ENCODE assay signal across 8 cellular contexts in genomic region chr19:40717325-40717879, GRCh38. TPM values are rescaled to one million over a fixed set of nuclear protein-coding genes. Genes with fewer than 3 reads are reported as not detected.
DNase-seq lines count a peak whose midpoint lies in the region; ATAC-seq and TF ChIP-seq lines count a peak whose summit lies in the region.

No MANE protein-coding gene starts in this region.

- H3K27me3 ChIP-seq in Caco-2 (replicated peaks; ENCODE audit: control insufficient read depth, insufficient read depth, low read length): no peaks in the 10 kb centered on the region

- POLR2A ChIA-PET in Caco-2 (lab: Charles Lee): interaction anchor here (0.6 to 2.4 kb wide), 16 partner anchors 8 to 509 kb away, joined by 3 to 33 read pairs (median 4); partner anchors contain the start of genes ACTMAP, EGLN2, NUMBL and RAB4B

- H3K27ac ChIP-seq in caudate nucleus (ENCODE audit: low read depth, low read length): peak overlapping the region; percentile 97

- peaks cover 6% of the 10 kb centered on the region; the same call in 1 of the 2 replicates for H3K4me1 ChIP-seq in Caco-2

- H3K36me3 Mint-ChIP-seq in Caco-2 (ENCODE audit: insufficient read depth, unreplicated experiment): peaks cover 73% of the 10 kb centered on the region
- no peaks in the 10 kb centered on the region for H3K36me3 Mint-ChIP-seq in IgD-negative memory B cell
- peaks cover 5% of the 10 kb centered on the region for H3K36me3 Mint-ChIP-seq in mesothelial cell of epicardium

- peak overlapping the region; percentile 71 for H3K4me3 ChIP-seq in Caco-2 (ENCODE audit: low read depth, low read length)

- TF ChIP-seq CTCF in Caco-2 (IDR thresholded peaks at IDR 0.05; ENCODE audit: insufficient read depth in 1 of 2, low read depth in 1 of 2, low read length in 1 of 2, severe bottlenecking in 1 of 2, unreplicated experiment in 1 of 2): no peak
- no peak for TF ChIP-seq CTCF in mesothelial cell of epicardium (IDR thresholded peaks at IDR 0.05; ENCODE audit: unreplicated experiment)

- CTCF ChIA-PET in Caco-2 (lab: Charles Lee): interaction anchor here (0.5 to 1.4 kb wide), 3 partner anchors 16 to 54 kb away, joined by 3 to 4 read pairs (median 3); no protein-coding TSS in a partner anchor

- ATAC-seq in GM21447 (IDR thresholded peaks at IDR 0.05; ENCODE audit: unreplicated experiment) (no peak), GM19351 (IDR thresholded peaks at IDR 0.05; ENCODE audit: unreplicated experiment) (no peak)

- H3K36me3 ChIP-seq in Caco-2 (ENCODE audit: control insufficient read depth, insufficient read depth, low read length): peaks cover 4% of the 10 kb centered on the region

- TSS peak; percentile 34 for BruUV-seq in Caco-2 (replicated peaks; lab: Mats Ljungman, UMichigan)

- H3K27me3 Mint-ChIP-seq in Caco-2 (ENCODE audit: insufficient read depth, unreplicated experiment): no peaks in the 10 kb centered on the region
- no peaks in the 10 kb centered on the region for H3K27me3 Mint-ChIP-seq in IgD-negative memory B cell
- H3K27me3 Mint-ChIP-seq in mesothelial cell of epicardium (ENCODE audit: low read depth): no peaks in the 10 kb centered on the region

- H3K9me3 Mint-ChIP-seq in Caco-2 (ENCODE audit: unreplicated experiment) (no peaks in the 10 kb centered on the region), IgD-negative memory B cell (no peaks in the 10 kb centered on the region), mesothelial cell of epicardium (no peaks in the 10 kb centered on the region)

- H3K4me3 Mint-ChIP-seq in Caco-2 (ENCODE audit: unreplicated experiment) (peak overlapping the region; percentile 84), IgD-negative memory B cell (peak overlapping the region; percentile 91 to 97 (median 93)), mesothelial cell of epicardium (peak overlapping the region; percentile 97)

- intact Hi-C loops in Caco-2 (cut with micrococcal nuclease; ENCODE audit: unreplicated experiment): loop anchor here (2.0 kb wide), 1 partner anchor 81 kb away; the partner anchor contains the start of gene EGLN2

- H3K4me1 Mint-ChIP-seq in Caco-2 (ENCODE audit: low read depth, unreplicated experiment) (peaks cover 18% of the 10 kb centered on the region), IgD-negative memory B cell (peaks cover 41 to 48% (median 43%) of the 10 kb centered on the region in 3 donors), mesothelial cell of epicardium (peaks cover 52% of the 10 kb centered on the region)

- no peaks in the 10 kb centered on the region for H3K9me3 ChIP-seq in Caco-2

- peak overlapping the region; percentile 93 for H3K27ac Mint-ChIP-seq in Caco-2 (ENCODE audit: unreplicated experiment)
- peak overlapping the region; percentile 31 to 76 (median 43) for H3K27ac Mint-ChIP-seq in IgD-negative memory B cell
- peak overlapping the region; percentile 100 for H3K27ac Mint-ChIP-seq in mesothelial cell of epicardium

- DNase-seq in Caco-2 (peak in 1 of 2 experiments; percentile 66), caudate nucleus (lab: John Stamatoyannopoulos, UW) (peak in 6 of 61 donors; percentile 25 to 57 (median 52)), mesothelial cell of epicardium (ENCODE audit: low spot score in 2 of 2, unreplicated experiment in 2 of 2) (no peak), NCI-H524 treated with DMSO at 0.1 percent for 48 hours (lab: John Stamatoyannopoulos, UW) (no peak), mesenteric fat pad (ENCODE audit: low spot score) (no peak)

RNA-seq across cellular contexts. Expression of gene ITPKC, which starts 0.5 kb away (rescaled TPM):
- total RNA-seq in Caco-2 (2022) (28.5 and 31.2 TPM in 2 replicates), mesothelial cell of epicardium (26.2 to 28.3 TPM (median 27.0 TPM) in 3 replicates), mesenteric fat pad (53.1 TPM)
- polyA plus RNA-seq in IgD-negative memory B cell: 8.8 TPM

RNA-seq across cellular contexts. Expression of gene COQ8B, which starts 0.7 kb away (rescaled TPM):
- total RNA-seq in Caco-2 (2022) (30.9 and 35.7 TPM in 2 replicates), mesothelial cell of epicardium (45.9 to 58.3 TPM (median 54.8 TPM) in 3 replicates), mesenteric fat pad (16.8 TPM)
- 24.2 TPM for polyA plus RNA-seq in IgD-negative memory B cell

RNA-seq across cellular contexts. Expression of gene NUMBL, which starts 27.0 kb away (rescaled TPM):
- total RNA-seq in Caco-2 (2022): 21.1 and 22.0 TPM in 2 replicates
- 4.0 TPM for polyA plus RNA-seq in IgD-negative memory B cell
- total RNA-seq in mesothelial cell of epicardium: 35.0 to 42.5 TPM (median 39.2 TPM) in 3 replicates
- 63.8 TPM for total RNA-seq in mesenteric fat pad

RNA-seq across cellular contexts. Expression of gene ACTMAP, which starts 32.9 kb away (rescaled TPM):
- 28.0 and 29.2 TPM in 2 replicates for total RNA-seq in Caco-2 (2022)
- polyA plus RNA-seq in IgD-negative memory B cell: 4.9 TPM
- 14.2 to 18.4 TPM (median 15.0 TPM) in 3 replicates for total RNA-seq in mesothelial cell of epicardium
- total RNA-seq in mesenteric fat pad: 5.6 TPM

RNA-seq across cellular contexts. Expression of gene SNRPA, which starts 33.6 kb away (rescaled TPM):
- 133 and 134 TPM in 2 replicates for total RNA-seq in Caco-2 (2022)
- polyA plus RNA-seq in IgD-negative memory B cell: 96.4 TPM
- total RNA-seq in mesothelial cell of epicardium: 109 to 121 TPM (median 111 TPM) in 3 replicates
- total RNA-seq in mesenteric fat pad: 41.3 TPM

Comparison
In these comparisons a context has a peak if more than half of its experiments do, and no peak if none do; other contexts are left out.
1. H3K27ac Mint-ChIP-seq: peak in every context shown above with its lines; median percentile 100 in mesothelial cell of epicardium; 93 in Caco-2; 43 in IgD-negative memory B cell.